Comparison of ENCODE assay signal across 1 cellular context in the genomic region with DNA sequence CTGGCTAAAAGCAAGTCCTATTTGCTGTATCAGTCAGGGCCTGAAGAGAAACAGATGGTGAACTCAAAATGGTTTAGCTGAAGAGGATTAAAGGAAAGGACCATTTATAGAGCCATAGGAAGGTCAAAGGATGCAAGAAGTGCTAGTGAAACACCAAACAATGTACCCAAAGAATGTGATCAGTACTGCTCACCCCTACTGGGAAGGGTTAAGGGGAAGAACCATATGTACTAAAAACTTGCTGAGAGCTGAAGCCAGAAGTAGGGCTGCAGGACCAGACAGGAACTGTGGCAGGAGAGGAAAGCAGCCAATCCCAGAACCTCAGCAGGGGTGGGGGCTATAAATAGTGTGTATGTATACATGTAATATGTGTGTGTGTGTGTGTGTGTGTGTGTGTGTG.
TF ChIP-seq lines count a peak whose summit lies in the region.

No MANE protein-coding gene starts in this region.

TF ChIP-seq in HEK293, 187 proteins besides CTCF, POLR2A, EP300 and RAD21 (continued from another document):
- TF ChIP-seq, protein P1, sequence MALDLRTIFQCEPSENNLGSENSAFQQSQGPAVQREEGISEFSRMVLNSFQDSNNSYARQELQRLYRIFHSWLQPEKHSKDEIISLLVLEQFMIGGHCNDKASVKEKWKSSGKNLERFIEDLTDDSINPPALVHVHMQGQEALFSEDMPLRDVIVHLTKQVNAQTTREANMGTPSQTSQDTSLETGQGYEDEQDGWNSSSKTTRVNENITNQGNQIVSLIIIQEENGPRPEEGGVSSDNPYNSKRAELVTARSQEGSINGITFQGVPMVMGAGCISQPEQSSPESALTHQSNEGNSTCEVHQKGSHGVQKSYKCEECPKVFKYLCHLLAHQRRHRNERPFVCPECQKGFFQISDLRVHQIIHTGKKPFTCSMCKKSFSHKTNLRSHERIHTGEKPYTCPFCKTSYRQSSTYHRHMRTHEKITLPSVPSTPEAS (tag by site-specific recombination; IDR thresholded peaks at IDR 0.05), result peak; percentile 30; the same call in 1 of the 2 replicates
- TF ChIP-seq ZNF514 (tag by site-specific recombination; IDR thresholded peaks at IDR 0.05) (no peak), ZNF37A (tag by site-specific recombination; IDR thresholded peaks at IDR 0.05) (no peak)
